ENCODE assay signal across 19 cellular contexts in the genomic region with DNA sequence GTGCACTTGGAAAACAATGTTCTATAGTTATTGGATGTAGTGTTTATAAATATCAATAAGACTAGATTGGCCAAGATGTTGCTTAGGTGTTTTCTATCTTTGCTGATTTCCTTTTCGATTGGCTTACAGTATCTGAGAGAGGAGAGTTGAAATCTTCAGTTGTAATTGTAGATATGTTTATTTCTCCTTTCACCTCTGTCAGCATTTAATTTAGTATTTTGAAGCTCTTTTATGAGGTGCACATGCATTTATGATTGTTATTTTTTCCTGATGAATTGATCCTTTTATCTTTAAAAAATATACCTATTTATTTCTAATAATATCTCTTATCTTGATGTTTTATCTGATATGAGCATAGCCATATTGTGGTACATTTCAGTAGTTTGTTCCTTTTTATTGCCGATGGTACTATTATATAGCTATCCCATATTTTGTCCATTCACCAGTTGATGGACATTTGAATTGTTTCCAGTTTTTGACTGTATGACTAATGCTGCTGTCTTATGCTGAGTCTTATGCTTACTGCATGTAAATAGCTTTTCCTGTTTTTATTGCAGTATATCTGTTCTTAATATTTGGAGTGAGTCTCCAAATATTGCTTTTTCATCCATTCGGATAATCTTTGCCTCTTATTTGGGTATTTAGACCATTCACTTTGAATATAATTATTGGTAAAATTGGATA. TPM values are rescaled to one million over a fixed set of nuclear protein-coding genes. Genes with fewer than 3 reads are reported as not detected.
A peak's percentile ranks its signal among the peaks of the same experiment; 100 is the strongest.
DNase-seq lines count a peak whose midpoint lies in the region; ATAC-seq, FAIRE-seq and TF ChIP-seq lines count a peak whose summit lies in the region.
"Had no signal": no experiment of that assay in that cellular context is flagged by ENCODE, and none has a peak within 500 bp of the region (broad histone marks: within the 10 kb centered on the region; RNA-seq: fewer than 3 reads in every experiment).

No MANE protein-coding gene starts in this region.

- TF ChIP-seq CTCF in IMR-90 (conservative IDR thresholded peaks at IDR 0.05; ENCODE audit: low read depth, low read length) (no peak), bronchial epithelial cell (IDR thresholded peaks at IDR 0.05; ENCODE audit: insufficient read depth, low read length, severe bottlenecking) (no peak), foreskin fibroblast (IDR thresholded peaks at IDR 0.05; ENCODE audit: low read depth, low read length) (no peak), suprapubic skin (IDR thresholded peaks at IDR 0.05) (no peak)

- no peak overlapping the region for H3K4ac ChIP-seq in IMR-90 (ENCODE audit: low read depth, low read length)

- no peak overlapping the region for H3K14ac ChIP-seq in IMR-90 (replicated peaks; ENCODE audit: low read depth, low read length)

- H3K79me1 ChIP-seq in IMR-90 (ENCODE audit: low read depth in 1 of 2, low read length in 2 of 2) = peaks cover 10 to 16% of the 10 kb centered on the region in 2 experiments

- H2BK20ac ChIP-seq in IMR-90 (ENCODE audit: low read depth, low read length) = no peak overlapping the region

- H2BK120ac ChIP-seq in IMR-90 (ENCODE audit: low read depth, low read length) = no peak overlapping the region

- no peak overlapping the region for H4K8ac ChIP-seq in IMR-90 (ENCODE audit: low read depth in 2 of 2, low read length in 2 of 2)

- CTCF ChIA-PET in IMR-90 (lab: Yijun Ruan, JAX) = interaction anchor here (0.7 to 0.8 kb wide), 2 partner anchors 10 to 13 kb away, joined by 3 read pairs; no protein-coding TSS in a partner anchor

- DNase-seq in IMR-90 (peak; percentile 2), bronchial epithelial cell (ENCODE audit: low read depth) (peak; percentile 26), foreskin fibroblast (peak; percentile 4 to 22), suprapubic skin (ENCODE audit: low spot score in 2 of 2) (no peak), NCI-H2227 treated with DMSO at 0.1 percent for 48 hours (lab: John Stamatoyannopoulos, UW) (no peak), epidermal melanocyte (ENCODE audit: insufficient read length, low spot score) (no peak), NCI-H2107 treated with DMSO at 0.1 percent for 48 hours (lab: John Stamatoyannopoulos, UW; ENCODE audit: unreplicated experiment) (no peak)
- DNase-seq: C1 segment of cervical spinal cord, DMS153, NCI-H1417, NCI-H1930, NCI-H2171 treated with DMSO at 0.1 percent for 48 hours, NCI-H524 treated with DMSO at 0.1 percent for 48 hours, T-cell had no signal

- H3K4me3 ChIP-seq in IMR-90 (ENCODE audit: insufficient read depth, low read depth, low read length) (no peak overlapping the region), bronchial epithelial cell (ENCODE audit: low read depth, low read length) (no peak overlapping the region), foreskin fibroblast (ENCODE audit: low read depth in 1 of 2, low read length in 2 of 2) (no peak overlapping the region), suprapubic skin (no peak overlapping the region)
- H3K4me3 ChIP-seq: GM12878, SK-N-MC had no signal

- H4K20me1 ChIP-seq in IMR-90 (ENCODE audit: insufficient read depth, low read length) = no peaks in the 10 kb centered on the region

- TF ChIP-seq EP300 in suprapubic skin (IDR thresholded peaks at IDR 0.05) = no peak

- no peak overlapping the region for H3K9ac ChIP-seq in IMR-90 (ENCODE audit: low read depth, low read length)
- H3K9ac ChIP-seq: KMS-11 had no signal

- no CpG with 5 or more reads among the region's 3 CpGs for WGBS in IMR-90 (ENCODE audit: extremely low coverage in 2 of 2, insufficient read length in 1 of 2), 2 experiments
- WGBS in suprapubic skin = 79% methylated on average over 3 of the region's 3 CpGs

- dilution Hi-C loops in IMR-90 (cut with HindIII; ENCODE audit: low sequenced_read_pairs, unreplicated experiment) = no loop called here

- H3K4me2 ChIP-seq in IMR-90 (ENCODE audit: low read depth, low read length) = no peak overlapping the region
- H3K4me2 ChIP-seq: KMS-11 had no signal

- H2AFZ ChIP-seq in IMR-90 (replicated peaks; ENCODE audit: low read length, poor library complexity) = no peak overlapping the region

- TF ChIP-seq RAD21 in IMR-90 (IDR thresholded peaks at IDR 0.05; ENCODE audit: low read length) = no peak

- no peak for TF ChIP-seq POLR2A in IMR-90 (IDR thresholded peaks at IDR 0.05; ENCODE audit: low read depth, low read length)
- no peak for TF ChIP-seq POLR2A in suprapubic skin (IDR thresholded peaks at IDR 0.05)

- H3K23ac ChIP-seq in IMR-90 (ENCODE audit: low read depth, low read length) = no peak overlapping the region

- H3K36me3 ChIP-seq in IMR-90 (ENCODE audit: control insufficient read depth, insufficient read depth, low read length) = peaks cover 5% of the 10 kb centered on the region
- H3K36me3 ChIP-seq in bronchial epithelial cell (ENCODE audit: control insufficient read depth, insufficient read depth, low read length) = no peaks in the 10 kb centered on the region
- H3K36me3 ChIP-seq in suprapubic skin = peaks cover 8% of the 10 kb centered on the region

- POLR2A ChIA-PET in IMR-90 (lab: Charles Lee; ENCODE audit: unreplicated experiment) = no interaction called here

- H3K27ac ChIP-seq in IMR-90 (ENCODE audit: insufficient read depth, low read length) (no peak overlapping the region), suprapubic skin (no peak overlapping the region)
- H3K27ac ChIP-seq: HL-60, KMS-11, SK-N-MC had no signal

- H3K56ac ChIP-seq in IMR-90 (ENCODE audit: extremely low read depth, insufficient read depth, low read length) = no peak overlapping the region

- no peak overlapping the region for H2BK15ac ChIP-seq in IMR-90 (ENCODE audit: low read depth, low read length)

- in situ Hi-C loops in IMR-90 (cut with MboI; ENCODE audit: low sequenced_read_pairs) = no loop called here

- ATAC-seq in IMR-90 (ENCODE audit: low read depth) = no peak
- ATAC-seq: GM12878, HCT116, T-cell had no signal

- H3K18ac ChIP-seq in IMR-90 (ENCODE audit: low read depth, low read length) = no peak overlapping the region

- H3K9me3 ChIP-seq in IMR-90 (ENCODE audit: control insufficient read depth, insufficient read depth, low read length) = no peaks in the 10 kb centered on the region
- no peaks in the 10 kb centered on the region for H3K9me3 ChIP-seq in suprapubic skin

- H3K27me3 ChIP-seq in IMR-90 (ENCODE audit: control insufficient read depth, insufficient read depth, low read length) (no peaks in the 10 kb centered on the region), bronchial epithelial cell (ENCODE audit: control insufficient read depth, insufficient read depth, low read length) (no peaks in the 10 kb centered on the region), suprapubic skin (no peaks in the 10 kb centered on the region)

- H2BK5ac ChIP-seq in IMR-90 (ENCODE audit: low read depth, low read length, poor library complexity, severe bottlenecking) = no peak overlapping the region

- FAIRE-seq in bronchial epithelial cell (lab: Jason Lieb, UNC) = no peak
- FAIRE-seq: GM12878 had no signal

- no TSS peak for BruUV-seq in IMR-90 (replicated peaks; lab: Mats Ljungman, UMichigan)

- no peak overlapping the region for H2AK9ac ChIP-seq in IMR-90 (replicated peaks; ENCODE audit: low read depth, low read length, poor library complexity)

- intact Hi-C loops in IMR-90 (cut with micrococcal nuclease) = no loop called here

- H3K9me1 ChIP-seq in IMR-90 (ENCODE audit: insufficient read depth, low read length) = peaks cover 2% of the 10 kb centered on the region; the same call in 1 of the 2 replicates

- H4K5ac ChIP-seq in IMR-90 (ENCODE audit: low read depth, low read length) = no peak overlapping the region

- H3K4me1 ChIP-seq in IMR-90 (ENCODE audit: control insufficient read depth, insufficient read depth, low read length) (no peaks in the 10 kb centered on the region), suprapubic skin (no peaks in the 10 kb centered on the region)

- no peak overlapping the region for H4K91ac ChIP-seq in IMR-90 (ENCODE audit: insufficient read depth, low read depth, low read length)

- no peak overlapping the region for H2AK5ac ChIP-seq in IMR-90 (ENCODE audit: low read depth, low read length)

TF ChIP-seq in IMR-90, 13 proteins besides CTCF, POLR2A, EP300 and RAD21:
- peak; percentile 34; the same call in 1 of the 2 replicates for TF ChIP-seq MAFK (IDR thresholded peaks at IDR 0.05; ENCODE audit: low read depth, low read length)
- TF ChIP-seq RFX5 (IDR thresholded peaks at IDR 0.05; ENCODE audit: low read depth, low read length) = no peak

RNA-seq across cellular contexts. Expression of a gene that starts 34.7 kb away (rescaled TPM):
- total RNA-seq in IMR-90 (2012; rRNA removed) = 67.6 and 83.3 TPM in 2 replicates
- polyA plus RNA-seq in IMR-90 (2012; rRNA removed) = 12.1 and 13.0 TPM in 2 replicates
- 2.5 and 2.6 TPM in 2 replicates for polyA plus RNA-seq in IMR-90 (2012; cell fraction: cytosol; rRNA removed)
- polyA plus RNA-seq in IMR-90 (2012; cell fraction: nucleus; rRNA removed; ENCODE audit: low replicate concordance) = 3.7 and 19.2 TPM in 2 replicates
- 33.4 and 47.2 TPM in 2 replicates for total RNA-seq in bronchial epithelial cell
- 10 to 100 TPM; 43.1 to 70.3 (median 47.0) TPM for total RNA-seq in suprapubic skin

Comparison
In these comparisons a context has a peak if more than half of its experiments do, and no peak if none do; other contexts are left out.
1. DNase-seq: peak in IMR-90 (single experiment), bronchial epithelial cell (single experiment) and foreskin fibroblast (2 of 2); none in suprapubic skin (0 of 2), NCI-H2227 treated with DMSO at 0.1 percent for 48 hours (single experiment), epidermal melanocyte (single experiment) and NCI-H2107 treated with DMSO at 0.1 percent for 48 hours (single experiment).